In the genomic region with DNA sequence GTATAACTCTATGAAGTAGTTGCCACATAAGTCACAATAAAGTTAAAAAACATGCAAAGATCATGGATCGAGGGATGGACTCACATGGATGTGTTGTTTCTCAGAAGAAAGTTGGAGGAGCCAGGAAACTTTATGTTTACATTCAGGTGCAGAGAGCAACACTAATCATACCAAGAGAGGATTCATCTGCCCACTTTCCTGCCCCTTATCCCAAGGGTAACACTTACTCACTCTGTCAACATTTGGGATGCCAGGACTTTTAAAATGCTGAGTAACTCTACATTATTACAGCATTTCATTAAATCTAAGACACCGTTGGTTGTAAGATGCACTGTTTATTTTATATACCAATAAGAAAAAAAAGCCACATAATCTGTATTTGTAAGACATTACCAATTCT, we compare ENCODE assay signal across 27 cellular contexts.
DNase-seq lines count a peak whose midpoint lies in the region; ATAC-seq, FAIRE-seq and TF ChIP-seq lines count a peak whose summit lies in the region.
"Had no signal": no experiment of that assay in that cellular context is flagged by ENCODE, and none has a peak within 500 bp of the region (broad histone marks: within the 10 kb centered on the region; RNA-seq: fewer than 3 reads in every experiment).

No MANE protein-coding gene starts in this region.

- H3K9ac ChIP-seq in adipocyte (ENCODE audit: low read length): no peak overlapping the region
- H3K9ac ChIP-seq: BLaER1 treated with 17β-estradiol and CSF1 and Interleukin-3, amounts not matched to agents 10 nM and 100 nM; parathyroid adenoma had no signal

- ATAC-seq in A549 (peak; percentile 64 to 87; a peak in 4 of 6 replicates), HG02938 (IDR thresholded peaks at IDR 0.05; ENCODE audit: unreplicated experiment) (no peak)
- ATAC-seq: activated naive CD4-positive, alpha-beta T cell treated with anti-CD3 and anti-CD28 coated beads, Interleukin-2, amount 50 U/mL, for 72 hours; K562; natural killer cell treated with Interleukin-12 subunit alpha and Interleukin-12 subunit beta and Interleukin-15 and Interleukin-18, amount 100 ng/mL, for 72 hours; sciatic nerve had no signal

- 2% methylated on average over 2 of the region's 2 CpGs for WGBS in A549 (ENCODE audit: missing lambda C conversion rate)

- no peak for TF ChIP-seq RAD21 in A549 (conservative IDR thresholded peaks at IDR 0.05 in 1 of 2, IDR thresholded peaks at IDR 0.05 in 1 of 2)

- H3K36me3 ChIP-seq in adipocyte (ENCODE audit: control insufficient read depth, insufficient read depth, low read length, severe bottlenecking): no peaks in the 10 kb centered on the region
- H3K36me3 ChIP-seq: ascending aorta; BLaER1 treated with 17β-estradiol and CSF1 and Interleukin-3, amounts not matched to agents 10 nM and 100 nM; left ventricle myocardium inferior had no signal

- TF ChIP-seq POLR2A in A549 (IDR thresholded peaks at IDR 0.05; ENCODE audit: low read length): no peak

- FAIRE-seq in A549 (lab: Jason Lieb, UNC): no peak
- FAIRE-seq: colon, D721Med, G401.6, GM18507, K562, TTC549 had no signal

- CTCF ChIA-PET in A549 (lab: Yijun Ruan, JAX): no interaction called here

- H3K4me2 ChIP-seq in A549: peak overlapping the region; percentile 65
- H3K4me2 ChIP-seq: BLaER1 treated with 17β-estradiol and CSF1 and Interleukin-3, amounts not matched to agents 10 nM and 100 nM had no signal

- TF ChIP-seq EP300 in A549 (IDR thresholded peaks at IDR 0.05): no peak

- no peak for TF ChIP-seq CTCF in A549 (IDR thresholded peaks at IDR 0.05)

- no peak overlapping the region for H3K4me3 ChIP-seq in A549
- no peak overlapping the region for H3K4me3 ChIP-seq in adipocyte (ENCODE audit: low read length)
- H3K4me3 ChIP-seq: ascending aorta; BLaER1 treated with 17β-estradiol and CSF1 and Interleukin-3, amounts not matched to agents 10 nM and 100 nM; K562; left ventricle myocardium inferior had no signal

- intact Hi-C loops in posterior cingulate gyrus (cut with DNase I): no loop called here

- H3K4me1 ChIP-seq in A549 (peaks cover 22% of the 10 kb centered on the region), adipocyte (ENCODE audit: control insufficient read depth, insufficient read depth, low read length) (peaks cover 12% of the 10 kb centered on the region)
- H3K4me1 ChIP-seq: ascending aorta; BLaER1 treated with 17β-estradiol and CSF1 and Interleukin-3, amounts not matched to agents 10 nM and 100 nM; left ventricle myocardium inferior; parathyroid adenoma had no signal

- peak overlapping the region; percentile 43 to 55; a peak in 5 of 6 replicates for H3K27ac ChIP-seq in A549
- H3K27ac ChIP-seq: ascending aorta; BLaER1 treated with 17β-estradiol and CSF1 and Interleukin-3, amounts not matched to agents 10 nM and 100 nM; left ventricle myocardium inferior; parathyroid adenoma had no signal

- POLR2A ChIA-PET in A549 (lab: Yijun Ruan, JAX): no interaction called here

- H3K9me3 ChIP-seq in A549 (no peaks in the 10 kb centered on the region), adipocyte (ENCODE audit: control insufficient read depth, low read length) (no peaks in the 10 kb centered on the region)
- H3K9me3 ChIP-seq: ascending aorta; BLaER1 treated with 17β-estradiol and CSF1 and Interleukin-3, amounts not matched to agents 10 nM and 100 nM; left ventricle myocardium inferior had no signal

- peak; percentile 15 to 57 for DNase-seq in A549 (ENCODE audit: low read depth in 1 of 2, low spot score in 1 of 2)
- DNase-seq in LHCN-M2 (ENCODE audit: low read depth): peak; percentile 62
- peak; percentile 52 for DNase-seq in adipocyte (ENCODE audit: low read depth)
- DNase-seq in iris pigment epithelial cell (ENCODE audit: low read depth): peak; percentile 11
- DNase-seq in cerebellar nuclear complex (lab: John Stamatoyannopoulos, UW): no peak
- DNase-seq in activated CD8-positive, alpha-beta memory T cell treated with anti-CD3 and anti-CD28 coated beads, Interleukin-2, amount 50 U/mL, for 4 hours: no peak
- no peak for DNase-seq in posterior cingulate gyrus
- DNase-seq: H9, head of caudate nucleus, left ventricle myocardium inferior, MV-4-11, NCI-H2171, NCI-H526, Right ventricle myocardium superior had no signal

- H3K27me3 ChIP-seq in adipocyte (replicated peaks; ENCODE audit: control insufficient read depth, insufficient read depth, low read length): no peaks in the 10 kb centered on the region
- H3K27me3 ChIP-seq: ascending aorta; BLaER1 treated with 17β-estradiol and CSF1 and Interleukin-3, amounts not matched to agents 10 nM and 100 nM had no signal

TF ChIP-seq in A549, 52 proteins besides CTCF, POLR2A, EP300 and RAD21:
- TF ChIP-seq HOXB5 (CRISPR knock-in tag; IDR thresholded peaks at IDR 0.05): no peak
- TF ChIP-seq FOSL2 (IDR thresholded peaks at IDR 0.05): peak; percentile 27; the same call in 1 of the 2 replicates
- peak; percentile 27; the same call in 1 of the 2 replicates for TF ChIP-seq FOSL2 (CRISPR knock-in tag; IDR thresholded peaks at IDR 0.05)
- TF ChIP-seq JUNB (IDR thresholded peaks at IDR 0.05): peak; percentile 51

Comparison
In these comparisons a context has a peak if more than half of its experiments do, and no peak if none do; other contexts are left out.
1. DNase-seq: peak in A549 (2 of 2), LHCN-M2 (single experiment), adipocyte (single experiment) and iris pigment epithelial cell (single experiment); none in cerebellar nuclear complex (0 of 2), activated CD8-positive, alpha-beta memory T cell treated with anti-CD3 and anti-CD28 coated beads, Interleukin-2, amount 50 U/mL, for 4 hours (single experiment) and posterior cingulate gyrus (0 of 10).